ENCODE assay signal across 1 cellular context in genomic region chr3:71060536-71060935, GRCh38.
A peak's percentile ranks its signal among the peaks of the same experiment; 100 is the strongest.
TF ChIP-seq lines count a peak whose summit lies in the region.

No MANE protein-coding gene starts in this region.

TF ChIP-seq in HepG2, 621 proteins besides CTCF, POLR2A, EP300 and RAD21 (continued from another document and continues in another):
- TF ChIP-seq PRDM15 (CRISPR knock-in tag; IDR thresholded peaks at IDR 0.05) (no peak), ZMAT3 (CRISPR knock-in tag; conservative IDR thresholded peaks at IDR 0.05) (no peak), SNRNP70 (IDR thresholded peaks at IDR 0.05; ENCODE audit: low read depth, low read length) (no peak), SIN3B (IDR thresholded peaks at IDR 0.05; ENCODE audit: low read length) (no peak), THAP9 (CRISPR knock-in tag; IDR thresholded peaks at IDR 0.05; ENCODE audit: borderline replicate concordance) (no peak), ARNT2 (CRISPR knock-in tag; IDR thresholded peaks at IDR 0.05; ENCODE audit: low read depth) (no peak), ZFP36 (IDR thresholded peaks at IDR 0.05; ENCODE audit: borderline replicate concordance, low read depth, low read length, partially characterized antibody) (no peak), ZNF891 (CRISPR knock-in tag; IDR thresholded peaks at IDR 0.05) (no peak), KAT2B (IDR thresholded peaks at IDR 0.05; ENCODE audit: borderline replicate concordance, low read depth, low read length) (no peak), MLX (CRISPR knock-in tag; IDR thresholded peaks at IDR 0.05) (no peak), ZNF790 (CRISPR knock-in tag; IDR thresholded peaks at IDR 0.05; ENCODE audit: borderline replicate concordance) (no peak), TBL1XR1 (IDR thresholded peaks at IDR 0.05; ENCODE audit: borderline replicate concordance, low read length, partially characterized antibody) (no peak), NFAT5 (CRISPR knock-in tag; IDR thresholded peaks at IDR 0.05) (no peak), TCF12 (IDR thresholded peaks at IDR 0.05) (no peak), TCF12 (CRISPR knock-in tag; IDR thresholded peaks at IDR 0.05) (no peak), ZNF280B (CRISPR knock-in tag; IDR thresholded peaks at IDR 0.05; ENCODE audit: borderline replicate concordance) (no peak), SYNCRIP (IDR thresholded peaks at IDR 0.05; ENCODE audit: insufficient read depth, low read depth, low read length) (no peak), ZBTB1 (CRISPR knock-in tag; IDR thresholded peaks at IDR 0.05; ENCODE audit: borderline replicate concordance) (no peak), NFYB (CRISPR knock-in tag; IDR thresholded peaks at IDR 0.05) (no peak), ZNF577 (CRISPR knock-in tag; IDR thresholded peaks at IDR 0.05; ENCODE audit: borderline replicate concordance, low read depth) (no peak), ZNF841 (CRISPR knock-in tag; IDR thresholded peaks at IDR 0.05; ENCODE audit: borderline replicate concordance) (no peak), USF2 (IDR thresholded peaks at IDR 0.05; ENCODE audit: low read depth, low read length) (no peak), USF2 (CRISPR knock-in tag; IDR thresholded peaks at IDR 0.05; ENCODE audit: borderline replicate concordance) (no peak), POLR2AphosphoS2 (IDR thresholded peaks at IDR 0.05; ENCODE audit: low read depth, low read length) (no peak), HNRNPLL (IDR thresholded peaks at IDR 0.05; ENCODE audit: low read depth, low read length, poor library complexity, severe bottlenecking) (no peak), NR2F1 (CRISPR knock-in tag; IDR thresholded peaks at IDR 0.05) (no peak), ZSCAN5A (CRISPR knock-in tag; IDR thresholded peaks at IDR 0.05; ENCODE audit: borderline replicate concordance) (no peak), SKIL (CRISPR knock-in tag; IDR thresholded peaks at IDR 0.05; ENCODE audit: borderline replicate concordance) (no peak), ZBTB7A (CRISPR knock-in tag; IDR thresholded peaks at IDR 0.05) (no peak), ZNF850 (CRISPR knock-in tag; conservative IDR thresholded peaks at IDR 0.05) (no peak), TBX2 (CRISPR knock-in tag; IDR thresholded peaks at IDR 0.05; ENCODE audit: borderline replicate concordance) (no peak), ZNF124 (CRISPR knock-in tag; IDR thresholded peaks at IDR 0.05) (0 out of 2 replicates have a peak, but pooled peaks have one; percentile 48), MAFG (CRISPR knock-in tag; IDR thresholded peaks at IDR 0.05) (no peak)
